ENCODE assay signal across 19 cellular contexts in genomic region chrX:48141810-48142508, GRCh38. TPM values are rescaled to one million over a fixed set of nuclear protein-coding genes. Genes with fewer than 3 reads are reported as not detected.
"Had no signal": no experiment of that assay in that cellular context is flagged by ENCODE, and none has a peak within 500 bp of the region (broad histone marks: within the 10 kb centered on the region; RNA-seq: fewer than 3 reads in every experiment).

No MANE protein-coding gene starts in this region.

RNA-seq across cellular contexts. Expression of gene SPACA5B, which starts 11.5 kb away (rescaled TPM):
- total RNA-seq: activated CD4-positive, alpha-beta memory T cell treated with anti-CD3 and anti-CD28 coated beads, Interleukin-2, amount 10 ng/mL, durations not matched to agents 7 days and 5 days; activated CD4-positive, alpha-beta T cell treated with anti-CD3 and anti-CD28 coated beads, Interleukin-2, amount 10 ng/mL, durations not matched to agents 7 days and 5 days; activated T-helper 1 cell treated with anti-CD3 and anti-CD28 coated beads, Interleukin-12 subunit alpha, Interleukin-12 subunit beta, Interleukin-2, Interleukin-4 antibody, amounts not matched to agents 30 ng/mL and 10 ng/mL and 1 ng/mL, durations not matched to agents 14 hours and 24 hours and 36 hours; bronchial epithelial cell; colonic mucosa; dermis microvascular lymphatic vessel endothelial cell; gastrocnemius medialis; left colon; liver; mammary epithelial cell; mucosa of gallbladder; neural crest cell; psoas muscle; sigmoid colon; T-helper 1 cell treated with Interleukin-12 subunit alpha and Interleukin-12 subunit beta and Interleukin-4 antibody, amounts not matched to agents 30 ng/mL and 1 ng/mL, for 36 hours; temporal lobe; tibial nerve; ureter had no signal
- polyA plus RNA-seq: liver, mammary epithelial cell, psoas muscle, sigmoid colon, small intestine had no signal

RNA-seq across cellular contexts. Expression of gene SSX5, which starts 54.6 kb away (rescaled TPM):
- total RNA-seq: activated CD4-positive, alpha-beta memory T cell treated with anti-CD3 and anti-CD28 coated beads, Interleukin-2, amount 10 ng/mL, durations not matched to agents 7 days and 5 days; activated CD4-positive, alpha-beta T cell treated with anti-CD3 and anti-CD28 coated beads, Interleukin-2, amount 10 ng/mL, durations not matched to agents 7 days and 5 days; activated T-helper 1 cell treated with anti-CD3 and anti-CD28 coated beads, Interleukin-12 subunit alpha, Interleukin-12 subunit beta, Interleukin-2, Interleukin-4 antibody, amounts not matched to agents 30 ng/mL and 10 ng/mL and 1 ng/mL, durations not matched to agents 14 hours and 24 hours and 36 hours; bronchial epithelial cell; colonic mucosa; dermis microvascular lymphatic vessel endothelial cell; gastrocnemius medialis; left colon; liver; mammary epithelial cell; mucosa of gallbladder; neural crest cell; psoas muscle; sigmoid colon; T-helper 1 cell treated with Interleukin-12 subunit alpha and Interleukin-12 subunit beta and Interleukin-4 antibody, amounts not matched to agents 30 ng/mL and 1 ng/mL, for 36 hours; temporal lobe; ureter had no signal
- polyA plus RNA-seq: liver, mammary epithelial cell, psoas muscle, sigmoid colon, small intestine had no signal
